12 cellular contexts compared by ENCODE assay signal in genomic region chr10:5070648-5071410, GRCh38. TPM values are rescaled to one million over a fixed set of nuclear protein-coding genes. Genes with fewer than 3 reads are reported as not detected.
DNase-seq lines count a peak whose midpoint lies in the region; ATAC-seq, FAIRE-seq and TF ChIP-seq lines count a peak whose summit lies in the region.
"Had no signal": no experiment of that assay in that cellular context is flagged by ENCODE, and none has a peak within 500 bp of the region (broad histone marks: within the 10 kb centered on the region; RNA-seq: fewer than 3 reads in every experiment).

No MANE protein-coding gene starts in this region.

- H3K27ac ChIP-seq in mesodermal cell (ENCODE audit: low read depth, low read length, severe bottlenecking) (peak overlapping the region; percentile 65), thoracic aorta (peak overlapping the region; percentile 82 to 84)

- ATAC-seq in thoracic aorta (ENCODE audit: insufficient number of reproducible peaks, low FRiP score, low read depth) (no peak), HG02571 (IDR thresholded peaks at IDR 0.05; ENCODE audit: unreplicated experiment) (no peak), HG02642 (IDR thresholded peaks at IDR 0.05; ENCODE audit: poor library complexity, unreplicated experiment) (no peak)
- ATAC-seq: activated CD4-positive, CD25-positive, alpha-beta regulatory T cell treated with anti-CD3 and anti-CD28 coated beads, Interleukin-2, amount 50 U/mL, for 24 hours; Panc1 had no signal

- TF ChIP-seq CTCF in epithelial cell of proximal tubule (conservative IDR thresholded peaks at IDR 0.05; ENCODE audit: low read depth, low read length) = no peak
- no peak for TF ChIP-seq CTCF in thoracic aorta (IDR thresholded peaks at IDR 0.05)

- no peaks in the 10 kb centered on the region for H3K27me3 ChIP-seq in thoracic aorta (replicated peaks; ENCODE audit: insufficient read depth)

- H3K4me3 ChIP-seq in epithelial cell of proximal tubule (ENCODE audit: low read depth, low read length) (peak overlapping the region; percentile 43), mesodermal cell (ENCODE audit: extremely low read depth, insufficient read depth, low read length, poor library complexity, severe bottlenecking) (no peak overlapping the region), thoracic aorta (peak overlapping the region; percentile 41)

- H3K9me3 ChIP-seq in mesodermal cell (ENCODE audit: control insufficient read depth, low read length) = peaks cover 7% of the 10 kb centered on the region
- no peaks in the 10 kb centered on the region for H3K9me3 ChIP-seq in thoracic aorta

- no peaks in the 10 kb centered on the region for H3K36me3 ChIP-seq in mesodermal cell (ENCODE audit: control insufficient read depth, insufficient read depth, low read length)
- no peaks in the 10 kb centered on the region for H3K36me3 ChIP-seq in thoracic aorta

- DNase-seq in RCC 7860 (ENCODE audit: low spot score) = peak; percentile 38
- peak; percentile 69 for DNase-seq in epithelial cell of proximal tubule (ENCODE audit: low read depth)
- DNase-seq in thoracic aorta (ENCODE audit: low spot score) = no peak
- no peak for DNase-seq in activated CD8-positive, alpha-beta memory T cell treated with anti-CD3 and anti-CD28 coated beads, Interleukin-2, amount 50 U/mL, for 4 hours
- no peak for DNase-seq in NOMO-1 treated with DMSO at 0.1 percent for 48 hours (lab: John Stamatoyannopoulos, UW; ENCODE audit: unreplicated experiment)
- DNase-seq: activated naive CD4-positive, alpha-beta T cell treated with anti-CD3 and anti-CD28 coated beads, Interleukin-2, amount 50 U/mL, for 16 hours; stimulated activated naive CD4-positive, alpha-beta T cell had no signal

- H3K4me1 ChIP-seq in mesodermal cell (ENCODE audit: control insufficient read depth, insufficient read depth, low read length, poor library complexity, severe bottlenecking) (peaks cover 11% of the 10 kb centered on the region), thoracic aorta (ENCODE audit: control insufficient read depth in 1 of 2, low read depth in 2 of 2) (peaks cover 15 to 30% of the 10 kb centered on the region in 2 donors)

- FAIRE-seq in RCC 7860 (lab: Jason Lieb, UNC) = no peak

RNA-seq across cellular contexts. Expression of gene AKR1C3, which starts 23.4 kb away (rescaled TPM):
- total RNA-seq in epithelial cell of proximal tubule = 2.1 and 2.2 TPM in 2 replicates
- 3.2 TPM for polyA plus RNA-seq in mesodermal cell (2013, experiment 1 of 2)
- 4.3 TPM for polyA plus RNA-seq in mesodermal cell (2013, experiment 2 of 2)
- total RNA-seq in thoracic aorta = 10 to 100 TPM; 77.4 to 92.9 TPM

Comparison
In these comparisons a context has a peak if more than half of its experiments do, and no peak if none do; other contexts are left out.
1. DNase-seq: peak in RCC 7860 (single experiment) and epithelial cell of proximal tubule (single experiment); none in thoracic aorta (single experiment), activated CD8-positive, alpha-beta memory T cell treated with anti-CD3 and anti-CD28 coated beads, Interleukin-2, amount 50 U/mL, for 4 hours (single experiment) and NOMO-1 treated with DMSO at 0.1 percent for 48 hours (single experiment).
2. RNA of gene AKR1C3, which starts 23.4 kb away (total RNA-seq): 77.4 to 92.9 TPM in thoracic aorta; 2.1 to 2.2 TPM in epithelial cell of proximal tubule; every median in the first group is over 10 times any median in the second.